In the genomic region with DNA sequence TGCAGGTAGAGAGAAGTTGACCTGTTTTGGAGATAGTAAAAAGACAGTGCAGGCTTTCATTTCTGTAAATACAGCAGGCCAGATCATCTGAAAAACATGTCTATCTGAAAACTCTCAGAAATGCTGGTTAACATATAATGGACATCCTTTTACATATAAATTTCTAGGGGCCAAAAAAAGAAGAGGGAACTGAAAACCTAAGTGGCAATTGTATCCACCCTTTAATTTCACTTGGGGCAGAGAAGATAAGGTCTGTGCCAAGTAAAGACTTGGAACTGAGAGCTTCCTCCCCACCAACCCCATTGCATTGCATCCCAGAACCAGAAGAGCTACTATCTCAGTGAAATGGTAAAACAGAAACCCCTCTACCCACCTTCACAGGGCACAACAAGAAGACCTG, we compare ENCODE assay signal across 23 cellular contexts.
DNase-seq lines count a peak whose midpoint lies in the region; ATAC-seq and TF ChIP-seq lines count a peak whose summit lies in the region.
"Had no signal": no experiment of that assay in that cellular context is flagged by ENCODE, and none has a peak within 500 bp of the region (broad histone marks: within the 10 kb centered on the region; RNA-seq: fewer than 3 reads in every experiment).

No MANE protein-coding gene starts in this region.

- peak overlapping the region; percentile 33 to 59 (median 48) for H3K27ac Mint-ChIP-seq in nephron
- H3K27ac Mint-ChIP-seq: CD4-positive, CD25-positive, alpha-beta regulatory T cell; GM23338; T-helper 17 cell had no signal

- peak; percentile 77 for ATAC-seq in GM18909 (IDR thresholded peaks at IDR 0.05; ENCODE audit: poor library complexity, unreplicated experiment)
- peak; percentile 32 for ATAC-seq in HG02642 (IDR thresholded peaks at IDR 0.05; ENCODE audit: poor library complexity, unreplicated experiment)
- no peak for ATAC-seq in GM18517 (IDR thresholded peaks at IDR 0.05; ENCODE audit: unreplicated experiment)
- ATAC-seq: GM12878, GM23338, PC-3, T-helper 17 cell had no signal

- no peak overlapping the region for H3K4me3 ChIP-seq in left ventricle myocardium inferior
- H3K4me3 ChIP-seq: GM12878, GM23338, HAP-1 had no signal

- H3K27me3 ChIP-seq in left ventricle myocardium inferior (ENCODE audit: low read depth) = no peaks in the 10 kb centered on the region

- no peak for TF ChIP-seq CTCF in nephron (IDR thresholded peaks at IDR 0.05; ENCODE audit: unreplicated experiment in 3 of 3)
- no peak for TF ChIP-seq CTCF in left ventricle myocardium inferior (IDR thresholded peaks at IDR 0.05; ENCODE audit: borderline replicate concordance)

- peaks cover 20% of the 10 kb centered on the region for H3K4me1 ChIP-seq in left ventricle myocardium inferior

- DNase-seq in NOMO-1 treated with dmso at 0.1 percent for 144 hours (lab: John Stamatoyannopoulos, UW; ENCODE audit: unreplicated experiment) (peak; percentile 71), left ventricle myocardium inferior (no peak), DMS79 treated with DMSO at 0.1 percent for 48 hours (lab: John Stamatoyannopoulos, UW) (no peak)
- no peak for DNase-seq in activated CD4-positive, alpha-beta T cell treated with anti-CD3 and anti-CD28 coated beads for 1 hour
- DNase-seq: CD4-positive, CD25-positive, alpha-beta regulatory T cell; COR-L47; DMS79; Kasumi-1; NCI-H1092; NCI-H1436; NCI-H187 treated with DMSO at 0.1 percent for 48 hours; NCI-H2107; NK-92 treated with Interleukin-12 subunit alpha and Interleukin-12 subunit beta, amount 100 ng/mL, for 24 hours; PC-3; SHP77; T-helper 17 cell had no signal

- H3K27ac ChIP-seq in left ventricle myocardium inferior (replicated peaks) = no peak overlapping the region

- no peaks in the 10 kb centered on the region for H3K36me3 ChIP-seq in left ventricle myocardium inferior
- H3K36me3 ChIP-seq: HAP-1 had no signal

- H3K9me3 ChIP-seq in left ventricle myocardium inferior (replicated peaks) = no peaks in the 10 kb centered on the region
- H3K9me3 ChIP-seq: HAP-1 had no signal

- H3K9me3 Mint-ChIP-seq in nephron = no peaks in the 10 kb centered on the region
- H3K9me3 Mint-ChIP-seq: GM23338 had no signal

- peaks cover 17% of the 10 kb centered on the region for H3K36me3 Mint-ChIP-seq in nephron (ENCODE audit: low read depth)
- H3K36me3 Mint-ChIP-seq: CD4-positive, CD25-positive, alpha-beta regulatory T cell had no signal

- no peak overlapping the region for H3K4me3 Mint-ChIP-seq in nephron
- H3K4me3 Mint-ChIP-seq: CD4-positive, CD25-positive, alpha-beta regulatory T cell; GM23338; T-helper 17 cell had no signal

- intact Hi-C loops in left ventricle myocardium inferior (cut with micrococcal nuclease) = no loop called here

- H3K4me1 Mint-ChIP-seq in nephron = peaks cover 51% of the 10 kb centered on the region

- H3K27me3 Mint-ChIP-seq in nephron (ENCODE audit: low read depth) = no peaks in the 10 kb centered on the region
